ENCODE assay signal across 1 cellular context in the genomic region with DNA sequence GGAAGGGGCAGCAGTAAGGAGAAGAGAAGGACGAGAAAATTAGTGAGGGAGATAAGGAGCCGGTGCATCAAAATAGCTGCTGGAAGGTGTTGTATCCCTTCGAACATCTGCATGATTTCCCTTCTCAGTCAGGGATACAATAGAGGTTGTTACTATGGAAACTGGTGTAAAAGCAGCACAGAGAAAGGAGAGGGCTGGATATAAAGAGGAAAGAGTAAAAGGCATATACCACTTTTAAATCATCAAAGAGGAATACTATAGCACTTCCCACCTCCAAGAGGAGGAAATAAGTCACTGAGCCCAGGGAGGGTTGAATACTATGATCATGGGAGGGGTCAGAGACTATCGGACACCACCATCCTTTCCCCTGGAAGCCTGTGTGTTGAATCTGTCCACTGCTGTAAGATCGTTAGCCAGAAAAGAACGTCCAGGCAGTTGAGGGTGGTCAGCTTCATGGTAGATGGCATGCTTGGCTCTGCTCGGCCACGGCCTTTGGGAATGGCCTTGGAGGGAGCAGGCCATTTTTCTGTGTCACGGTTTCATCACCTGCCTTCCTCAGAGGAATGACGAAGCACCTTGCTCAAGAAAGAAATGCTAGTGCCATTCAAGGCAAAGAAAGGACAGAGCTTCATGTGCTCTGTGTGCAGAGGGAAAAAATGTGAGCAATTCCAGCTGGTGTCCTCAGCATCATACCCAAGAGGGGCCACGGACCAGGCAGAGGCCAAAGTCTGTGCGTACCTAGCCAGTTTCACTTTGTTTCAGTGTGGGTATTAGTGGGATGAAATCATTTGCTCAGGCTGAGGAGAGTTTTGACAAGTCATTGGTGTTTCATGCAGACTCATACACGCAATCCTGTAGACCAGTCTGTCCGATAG.
TF ChIP-seq lines count a peak whose summit lies in the region.

No MANE protein-coding gene starts in this region.

TF ChIP-seq in K562, 482 proteins besides CTCF, POLR2A, EP300 and RAD21 (continued from another document):
- TF ChIP-seq, protein P1, sequence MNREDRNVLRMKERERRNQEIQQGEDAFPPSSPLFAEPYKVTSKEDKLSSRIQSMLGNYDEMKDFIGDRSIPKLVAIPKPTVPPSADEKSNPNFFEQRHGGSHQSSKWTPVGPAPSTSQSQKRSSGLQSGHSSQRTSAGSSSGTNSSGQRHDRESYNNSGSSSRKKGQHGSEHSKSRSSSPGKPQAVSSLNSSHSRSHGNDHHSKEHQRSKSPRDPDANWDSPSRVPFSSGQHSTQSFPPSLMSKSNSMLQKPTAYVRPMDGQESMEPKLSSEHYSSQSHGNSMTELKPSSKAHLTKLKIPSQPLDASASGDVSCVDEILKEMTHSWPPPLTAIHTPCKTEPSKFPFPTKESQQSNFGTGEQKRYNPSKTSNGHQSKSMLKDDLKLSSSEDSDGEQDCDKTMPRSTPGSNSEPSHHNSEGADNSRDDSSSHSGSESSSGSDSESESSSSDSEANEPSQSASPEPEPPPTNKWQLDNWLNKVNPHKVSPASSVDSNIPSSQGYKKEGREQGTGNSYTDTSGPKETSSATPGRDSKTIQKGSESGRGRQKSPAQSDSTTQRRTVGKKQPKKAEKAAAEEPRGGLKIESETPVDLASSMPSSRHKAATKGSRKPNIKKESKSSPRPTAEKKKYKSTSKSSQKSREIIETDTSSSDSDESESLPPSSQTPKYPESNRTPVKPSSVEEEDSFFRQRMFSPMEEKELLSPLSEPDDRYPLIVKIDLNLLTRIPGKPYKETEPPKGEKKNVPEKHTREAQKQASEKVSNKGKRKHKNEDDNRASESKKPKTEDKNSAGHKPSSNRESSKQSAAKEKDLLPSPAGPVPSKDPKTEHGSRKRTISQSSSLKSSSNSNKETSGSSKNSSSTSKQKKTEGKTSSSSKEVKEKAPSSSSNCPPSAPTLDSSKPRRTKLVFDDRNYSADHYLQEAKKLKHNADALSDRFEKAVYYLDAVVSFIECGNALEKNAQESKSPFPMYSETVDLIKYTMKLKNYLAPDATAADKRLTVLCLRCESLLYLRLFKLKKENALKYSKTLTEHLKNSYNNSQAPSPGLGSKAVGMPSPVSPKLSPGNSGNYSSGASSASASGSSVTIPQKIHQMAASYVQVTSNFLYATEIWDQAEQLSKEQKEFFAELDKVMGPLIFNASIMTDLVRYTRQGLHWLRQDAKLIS (CRISPR knock-in tag; IDR thresholded peaks at IDR 0.05), result 0 out of 2 replicates have a peak, but pooled peaks have one; percentile 2
- TF ChIP-seq MYNN (IDR thresholded peaks at IDR 0.05) (no peak), MYNN (CRISPR knock-in tag; IDR thresholded peaks at IDR 0.05) (no peak), SRSF3 (IDR thresholded peaks at IDR 0.05; ENCODE audit: insufficient read depth, low read length) (no peak)
- TF ChIP-seq, protein P2, sequence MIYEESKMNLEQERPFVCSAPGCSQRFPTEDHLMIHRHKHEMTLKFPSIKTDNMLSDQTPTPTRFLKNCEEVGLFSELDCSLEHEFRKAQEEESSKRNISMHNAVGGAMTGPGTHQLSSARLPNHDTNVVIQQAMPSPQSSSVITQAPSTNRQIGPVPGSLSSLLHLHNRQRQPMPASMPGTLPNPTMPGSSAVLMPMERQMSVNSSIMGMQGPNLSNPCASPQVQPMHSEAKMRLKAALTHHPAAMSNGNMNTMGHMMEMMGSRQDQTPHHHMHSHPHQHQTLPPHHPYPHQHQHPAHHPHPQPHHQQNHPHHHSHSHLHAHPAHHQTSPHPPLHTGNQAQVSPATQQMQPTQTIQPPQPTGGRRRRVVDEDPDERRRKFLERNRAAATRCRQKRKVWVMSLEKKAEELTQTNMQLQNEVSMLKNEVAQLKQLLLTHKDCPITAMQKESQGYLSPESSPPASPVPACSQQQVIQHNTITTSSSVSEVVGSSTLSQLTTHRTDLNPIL (CRISPR knock-in tag; IDR thresholded peaks at IDR 0.05), result no peak
